Comparison of ENCODE assay signal across 14 cellular contexts in the genomic region with DNA sequence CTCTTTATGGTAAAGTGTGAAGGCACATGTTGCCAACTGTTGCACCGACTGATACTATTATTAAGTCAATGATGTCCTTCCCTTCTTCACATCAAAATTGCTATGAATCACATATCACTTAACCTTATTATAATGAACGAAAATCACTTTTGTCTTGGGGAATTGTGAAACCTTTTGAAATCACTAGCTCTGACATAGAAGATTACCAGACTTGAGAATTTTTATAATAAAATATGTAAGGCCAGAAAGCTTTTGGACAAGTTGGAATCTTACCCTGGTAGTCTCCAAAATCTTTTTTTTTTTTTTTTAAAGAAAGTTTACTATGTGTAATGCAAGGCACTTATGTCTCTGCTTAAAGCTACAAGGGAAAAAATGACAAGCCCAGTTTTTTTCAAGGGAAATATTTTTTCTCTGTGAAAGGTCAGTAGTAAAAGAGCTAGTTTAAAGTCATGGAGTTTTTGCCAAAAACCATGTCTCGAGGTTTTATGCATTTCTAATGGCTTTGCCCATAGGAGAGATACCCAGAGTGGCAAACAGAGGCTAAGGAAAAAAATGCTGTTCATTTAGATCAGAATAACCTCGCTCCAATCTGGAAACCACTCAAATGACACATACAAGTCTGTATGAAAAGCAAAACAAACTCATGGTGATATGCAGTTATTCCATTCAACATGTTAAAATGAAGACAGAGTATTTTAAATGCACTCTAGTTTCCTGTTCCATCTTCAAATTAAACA. TPM values are rescaled to one million over a fixed set of nuclear protein-coding genes. Genes with fewer than 3 reads are reported as not detected.
A peak's percentile ranks its signal among the peaks of the same experiment; 100 is the strongest.
DNase-seq lines count a peak whose midpoint lies in the region; ATAC-seq and TF ChIP-seq lines count a peak whose summit lies in the region.
"Had no signal": no experiment of that assay in that cellular context is flagged by ENCODE, and none has a peak within 500 bp of the region (broad histone marks: within the 10 kb centered on the region; RNA-seq: fewer than 3 reads in every experiment).

No MANE protein-coding gene starts in this region.

- ATAC-seq in heart right ventricle = no peak
- ATAC-seq in GM21576 (IDR thresholded peaks at IDR 0.05; ENCODE audit: unreplicated experiment) = no peak

- H3K9me3 Mint-ChIP-seq in activated CD4-positive, alpha-beta memory T cell treated with anti-CD3 and anti-CD28 coated beads for 36 hours = no peaks in the 10 kb centered on the region

- peaks cover 4% of the 10 kb centered on the region for H3K36me3 Mint-ChIP-seq in activated CD4-positive, alpha-beta memory T cell treated with anti-CD3 and anti-CD28 coated beads for 36 hours
- H3K36me3 Mint-ChIP-seq: mesothelial cell of epicardium had no signal

- no peak for TF ChIP-seq POLR2A in transverse colon (IDR thresholded peaks at IDR 0.05)

- peak overlapping the region; percentile 69 for H3K27ac ChIP-seq in left ventricle myocardium inferior (replicated peaks)
- peak overlapping the region in 5 of 10 donors; percentile 54 to 86 (median 59) for H3K27ac ChIP-seq in heart right ventricle
- H3K27ac ChIP-seq in transverse colon = peak overlapping the region; percentile 58 to 79 (median 76)

- H3K4me3 ChIP-seq in left ventricle myocardium inferior = no peak overlapping the region
- H3K4me3 ChIP-seq in heart right ventricle = no peak overlapping the region
- no peak overlapping the region for H3K4me3 ChIP-seq in transverse colon
- H3K4me3 ChIP-seq: tibial nerve had no signal

- no peaks in the 10 kb centered on the region for H3K27me3 Mint-ChIP-seq in activated CD4-positive, alpha-beta memory T cell treated with anti-CD3 and anti-CD28 coated beads for 36 hours

- TF ChIP-seq CTCF in left ventricle myocardium inferior (IDR thresholded peaks at IDR 0.05; ENCODE audit: borderline replicate concordance) = no peak
- no peak for TF ChIP-seq CTCF in heart right ventricle (IDR thresholded peaks at IDR 0.05)
- TF ChIP-seq CTCF in transverse colon (IDR thresholded peaks at IDR 0.05) = no peak

- CTCF ChIA-PET in activated CD4-positive, alpha-beta memory T cell treated with anti-CD3 and anti-CD28 coated beads for 36 hours (lab: Charles Lee) = interaction anchor here (0.7 to 1.8 kb wide), 2 partner anchors 14 to 201 kb away, joined by 7 to 8 read pairs; no protein-coding TSS in a partner anchor

- in situ Hi-C loops in transverse colon (cut with MboI; ENCODE audit: low pct_ligation_motif_present in 1 of 4, low pct_unique_long_range_greater_than_20kb in 1 of 4, low sequenced_read_pairs in 3 of 4) = loop anchor here in 1 of 4 donors (25.0 kb wide), 1 partner anchor 371 kb away; the partner anchor contains the start of genes SWT1 and TRMT1L
- in situ Hi-C loops in ACHN (cut with HindIII; ENCODE audit: low pct_ligation_motif_present, low pct_unique_long_range_greater_than_20kb, low sequenced_read_pairs) = no loop called here

- no peak overlapping the region for H3K27ac Mint-ChIP-seq in activated CD4-positive, alpha-beta memory T cell treated with anti-CD3 and anti-CD28 coated beads for 36 hours
- H3K27ac Mint-ChIP-seq: mesothelial cell of epicardium had no signal

- intact Hi-C loops in left ventricle myocardium inferior (cut with micrococcal nuclease) (no loop called here), heart right ventricle (cut with DNase I) (no loop called here), transverse colon (cut with DNase I; ENCODE audit: low total_unique reads) (no loop called here)
- intact Hi-C loops in activated CD4-positive, alpha-beta memory T cell treated with anti-CD3 and anti-CD28 coated beads for 36 hours (cut with micrococcal nuclease) = loop anchor here (5.0 kb wide), 1 partner anchor 34 kb away; no protein-coding TSS in a partner anchor

- no peak for TF ChIP-seq EP300 in transverse colon (IDR thresholded peaks at IDR 0.05; ENCODE audit: low read depth)

- H3K4me1 Mint-ChIP-seq in activated CD4-positive, alpha-beta memory T cell treated with anti-CD3 and anti-CD28 coated beads for 36 hours (ENCODE audit: low read depth) = peaks cover 9% of the 10 kb centered on the region

- no peaks in the 10 kb centered on the region for H3K27me3 ChIP-seq in left ventricle myocardium inferior (ENCODE audit: low read depth)
- H3K27me3 ChIP-seq in heart right ventricle = no peaks in the 10 kb centered on the region
- no peaks in the 10 kb centered on the region for H3K27me3 ChIP-seq in transverse colon
- H3K27me3 ChIP-seq: tibial nerve had no signal

- H3K36me3 ChIP-seq in left ventricle myocardium inferior = peaks cover 18% of the 10 kb centered on the region
- peaks cover 0 to 48% (median 10%) of the 10 kb centered on the region in 9 donors for H3K36me3 ChIP-seq in heart right ventricle
- no peaks in the 10 kb centered on the region for H3K36me3 ChIP-seq in transverse colon

- H3K9me3 ChIP-seq in left ventricle myocardium inferior (replicated peaks) (no peaks in the 10 kb centered on the region), heart right ventricle (no peaks in the 10 kb centered on the region), transverse colon (no peaks in the 10 kb centered on the region)
- H3K9me3 ChIP-seq: tibial nerve had no signal

- peaks cover 29% of the 10 kb centered on the region for H3K4me1 ChIP-seq in left ventricle myocardium inferior
- H3K4me1 ChIP-seq in heart right ventricle = peaks cover 5 to 31% (median 14%) of the 10 kb centered on the region in 9 donors
- H3K4me1 ChIP-seq in transverse colon = peaks cover 16 to 39% (median 27%) of the 10 kb centered on the region in 4 donors

- no peak overlapping the region for H3K4me3 Mint-ChIP-seq in activated CD4-positive, alpha-beta memory T cell treated with anti-CD3 and anti-CD28 coated beads for 36 hours
- H3K4me3 Mint-ChIP-seq: mesothelial cell of epicardium had no signal

- 72 to 80% methylated on average over 4 of the region's 4 CpGs for WGBS in heart right ventricle, 2 donors
- WGBS in transverse colon (ENCODE audit: low coverage in 1 of 2), 2 donors = 74 to 75% methylated on average over 4 of the region's 4 CpGs

- POLR2A ChIA-PET in activated CD4-positive, alpha-beta memory T cell treated with anti-CD3 and anti-CD28 coated beads for 36 hours (lab: Charles Lee) = no interaction called here

- DNase-seq in left ventricle myocardium inferior (no peak), heart right ventricle (no peak), amniotic epithelial cell (ENCODE audit: low read depth) (peak; percentile 19), hepatic stellate cell (ENCODE audit: low spot score) (peak; percentile 15), transverse colon (no peak), ACHN (no peak)
- no peak for DNase-seq in activated CD4-positive, alpha-beta memory T cell treated with anti-CD3 and anti-CD28 coated beads for 36 hours
- DNase-seq: activated naive CD4-positive, alpha-beta T cell; DND-41; Kasumi-1; stimulated activated CD4-positive, alpha-beta T cell treated with anti-CD3 and anti-CD28 coated beads, Interleukin-12 subunit alpha, Interleukin-12 subunit beta, amount 100 ng/mL, for 4 hours had no signal

RNA-seq across cellular contexts. Expression of gene EDEM3, which starts 36.7 kb away (rescaled TPM):
- total RNA-seq in left ventricle myocardium inferior (16.9 TPM), heart right ventricle (10 to 100 TPM; 12.1 to 26.8 (median 18.4) TPM), transverse colon (10 to 100 TPM; 28.1 to 57.0 (median 42.7) TPM)
- 10 to 100 TPM in 1 of 2 donors, 1 to 10 TPM in 1; 7.8 to 10.9 TPM for polyA plus RNA-seq in heart right ventricle
- 10 to 100 TPM; 14.5 to 15.2 TPM for total RNA-seq in activated CD4-positive, alpha-beta memory T cell treated with anti-CD3 and anti-CD28 coated beads for 36 hours

Comparison
In these comparisons a context has a peak if more than half of its experiments do, and no peak if none do; other contexts are left out.
1. DNase-seq: peak in amniotic epithelial cell (single experiment) and hepatic stellate cell (single experiment); none in left ventricle myocardium inferior (single experiment), heart right ventricle (0 of 2), transverse colon (single experiment), ACHN (single experiment) and activated CD4-positive, alpha-beta memory T cell treated with anti-CD3 and anti-CD28 coated beads for 36 hours (single experiment).